ENCODE assay signal across 23 cellular contexts in genomic region chr9:132991351-132992300, GRCh38. TPM values are rescaled to one million over a fixed set of nuclear protein-coding genes. Genes with fewer than 3 reads are reported as not detected.
A peak's percentile ranks its signal among the peaks of the same experiment; 100 is the strongest.
DNase-seq lines count a peak whose midpoint lies in the region; ATAC-seq and TF ChIP-seq lines count a peak whose summit lies in the region.
"Had no signal": no experiment of that assay in that cellular context is flagged by ENCODE, and none has a peak within 500 bp of the region (broad histone marks: within the 10 kb centered on the region; RNA-seq: fewer than 3 reads in every experiment).

No MANE protein-coding gene starts in this region.

- H3K4me2 ChIP-seq in BLaER1, result peak overlapping the region; percentile 89
- H3K4me2 ChIP-seq: neural progenitor cell had no signal

- H3K4me1 Mint-ChIP-seq in WTC11 (peaks cover 37% of the 10 kb centered on the region), immature natural killer cell (peaks cover 84 to 86% of the 10 kb centered on the region in 2 donors)

- DNase-seq in GM20000 (ENCODE audit: low spot score), result peak; percentile 38
- peak; percentile 5 for DNase-seq in WTC11 (ENCODE audit: low spot score)
- peak; percentile 75 to 80 (median 79) for DNase-seq in immature natural killer cell
- DNase-seq in activated T-cell treated with anti-CD3 and anti-CD28 coated beads, Interleukin-2, amount 50 U/mL, for 1 hour, result no peak
- DNase-seq in activated T-cell treated with anti-CD3 and anti-CD28 coated beads, Interleukin-2, amount 50 U/mL, for 48 hours, result no peak
- DNase-seq in NCI-H2227 treated with DMSO at 0.1 percent for 48 hours (lab: John Stamatoyannopoulos, UW), result no peak
- DNase-seq: activated CD4-positive, alpha-beta T cell treated with anti-CD3 and anti-CD28 coated beads, Interleukin-2, amount 50 U/mL, for 1 hour; amygdala; CD4-positive, CD25-positive, alpha-beta regulatory T cell; cortex of kidney; heart right ventricle; left lung; NCI-H1105 treated with DMSO at 0.1 percent for 48 hours; substantia nigra; T-helper 2 cell had no signal

- TF ChIP-seq CTCF in GM20000 (IDR thresholded peaks at IDR 0.05; ENCODE audit: extremely low read depth, missing control alignments) (no peak), WTC11 (IDR thresholded peaks at IDR 0.05) (no peak)

- POLR2A ChIA-PET in WTC11 (lab: Charles Lee), result no interaction called here

- no peak overlapping the region for H3K4me3 Mint-ChIP-seq in WTC11
- H3K4me3 Mint-ChIP-seq in immature natural killer cell, result peak overlapping the region; percentile 57 to 79 (median 70)
- H3K4me3 Mint-ChIP-seq: CD4-positive, CD25-positive, alpha-beta regulatory T cell had no signal

- H3K27ac ChIP-seq in BLaER1, result peak overlapping the region; percentile 87
- H3K27ac ChIP-seq: heart right ventricle, left lung, neural progenitor cell, VCaP had no signal

- ATAC-seq in WTC11 (no peak), GM21619 (IDR thresholded peaks at IDR 0.05; ENCODE audit: unreplicated experiment) (no peak)
- ATAC-seq: HCT116, heart right ventricle, left lung had no signal

- peaks cover 100% of the 10 kb centered on the region for H3K4me1 ChIP-seq in BLaER1

- H3K27me3 ChIP-seq in BLaER1, result no peaks in the 10 kb centered on the region
- H3K27me3 ChIP-seq: neural progenitor cell had no signal

- no peaks in the 10 kb centered on the region for H3K9me3 ChIP-seq in BLaER1
- H3K9me3 ChIP-seq: heart right ventricle, left lung had no signal

- CTCF ChIA-PET in WTC11 (lab: Charles Lee), result interaction anchor here (1.3 to 3.4 kb wide), 2 partner anchors 14 to 31 kb away, joined by 5 to 23 read pairs; partner anchors contain the start of gene GFI1B

- H3K9me3 Mint-ChIP-seq in WTC11 (peaks cover 5% of the 10 kb centered on the region), immature natural killer cell (no peaks in the 10 kb centered on the region)

- no peak overlapping the region for H3K27ac Mint-ChIP-seq in WTC11
- H3K27ac Mint-ChIP-seq in immature natural killer cell, result peak overlapping the region; percentile 64 to 92 (median 80)
- H3K27ac Mint-ChIP-seq: neural progenitor cell had no signal

- no peaks in the 10 kb centered on the region for H4K20me1 ChIP-seq in BLaER1

- H3K27me3 Mint-ChIP-seq in WTC11 (ENCODE audit: low read depth), result peaks cover 3% of the 10 kb centered on the region; the same call in 1 of the 2 replicates
- H3K27me3 Mint-ChIP-seq in immature natural killer cell (ENCODE audit: low read depth in 3 of 3), result peaks cover 2 to 7% (median 6%) of the 10 kb centered on the region in 3 donors

- H3K36me3 ChIP-seq in BLaER1, result no peaks in the 10 kb centered on the region
- H3K36me3 ChIP-seq: heart right ventricle, left lung, neural progenitor cell had no signal

- H3K9ac ChIP-seq in BLaER1, result peak overlapping the region; percentile 75
- H3K9ac ChIP-seq: neural progenitor cell had no signal

- H3K36me3 Mint-ChIP-seq in WTC11 (no peaks in the 10 kb centered on the region), immature natural killer cell (no peaks in the 10 kb centered on the region)
- H3K36me3 Mint-ChIP-seq: CD4-positive, CD25-positive, alpha-beta regulatory T cell; neural progenitor cell had no signal

- peak overlapping the region; percentile 49; the same call in 1 of the 2 replicates for H3K4me3 ChIP-seq in BLaER1
- H3K4me3 ChIP-seq: heart right ventricle, left lung, neural progenitor cell had no signal

TF ChIP-seq in WTC11, 78 proteins besides CTCF, POLR2A, EP300 and RAD21:
- TF ChIP-seq ZNF671 (CRISPR knock-in tag; IDR thresholded peaks at IDR 0.05), result no peak
- no peak for TF ChIP-seq GABPB1 (CRISPR knock-in tag; IDR thresholded peaks at IDR 0.05)
- TF ChIP-seq HMGA2 (CRISPR knock-in tag; IDR thresholded peaks at IDR 0.05), result no peak
- no peak for TF ChIP-seq ZSCAN18 (CRISPR knock-in tag; IDR thresholded peaks at IDR 0.05)
- TF ChIP-seq KAT7 (CRISPR knock-in tag; IDR thresholded peaks at IDR 0.05; ENCODE audit: borderline replicate concordance), result no peak
- TF ChIP-seq ATF6 (CRISPR knock-in tag; IDR thresholded peaks at IDR 0.05), result no peak
- TF ChIP-seq ZNF121 (CRISPR knock-in tag; IDR thresholded peaks at IDR 0.05), result no peak
- TF ChIP-seq ARID4B (CRISPR knock-in tag; IDR thresholded peaks at IDR 0.05; ENCODE audit: borderline replicate concordance), result no peak
- TF ChIP-seq ZNF232 (CRISPR knock-in tag; IDR thresholded peaks at IDR 0.05), result no peak
- TF ChIP-seq CBFB (CRISPR knock-in tag; IDR thresholded peaks at IDR 0.05; ENCODE audit: low read depth), result no peak
- no peak for TF ChIP-seq ATF1 (CRISPR knock-in tag; IDR thresholded peaks at IDR 0.05)
- no peak for TF ChIP-seq PRRX2 (CRISPR knock-in tag; IDR thresholded peaks at IDR 0.05)
- TF ChIP-seq CDX4 (CRISPR knock-in tag; IDR thresholded peaks at IDR 0.05; ENCODE audit: borderline replicate concordance), result no peak
- TF ChIP-seq E2F5 (CRISPR knock-in tag; IDR thresholded peaks at IDR 0.05), result no peak

RNA-seq across cellular contexts. Expression of gene GFI1B, which starts 13.1 kb away (rescaled TPM):
- total RNA-seq in WTC11 (2021), result 0.41 to 0.78 TPM (median 0.77 TPM) in 3 replicates
- 1 to 10 TPM in 2 of 3 donors, not detected in 1; 1.6 to 1.8 TPM for polyA plus RNA-seq in immature natural killer cell
- total RNA-seq: bronchial epithelial cell, endothelial cell of umbilical vein, NCI-H460 had no signal

RNA-seq across cellular contexts. Expression of gene GTF3C5, which starts 39.2 kb away (rescaled TPM):
- 86.6 to 104 TPM (median 87.6 TPM) in 3 replicates for total RNA-seq in WTC11 (2021)
- polyA plus RNA-seq in immature natural killer cell, result 10 to 100 TPM; 31.0 to 52.7 (median 41.0) TPM

RNA-seq across cellular contexts. Expression of gene TSC1, which starts 47.2 kb away (rescaled TPM):
- 46.4 to 53.9 TPM (median 52.9 TPM) in 3 replicates for total RNA-seq in WTC11 (2021)
- 10 to 100 TPM in 1 of 3 donors, 1 to 10 TPM in 2; 2.5 to 11.8 (median 6.8) TPM for polyA plus RNA-seq in immature natural killer cell

Comparison
In these comparisons a context has a peak if more than half of its experiments do, and no peak if none do; other contexts are left out.
1. DNase-seq: peak in GM20000 (single experiment), WTC11 (single experiment) and immature natural killer cell (3 of 3); none in activated T-cell treated with anti-CD3 and anti-CD28 coated beads, Interleukin-2, amount 50 U/mL, for 1 hour (single experiment), activated T-cell treated with anti-CD3 and anti-CD28 coated beads, Interleukin-2, amount 50 U/mL, for 48 hours (0 of 2) and NCI-H2227 treated with DMSO at 0.1 percent for 48 hours (single experiment).